In the genomic region with DNA sequence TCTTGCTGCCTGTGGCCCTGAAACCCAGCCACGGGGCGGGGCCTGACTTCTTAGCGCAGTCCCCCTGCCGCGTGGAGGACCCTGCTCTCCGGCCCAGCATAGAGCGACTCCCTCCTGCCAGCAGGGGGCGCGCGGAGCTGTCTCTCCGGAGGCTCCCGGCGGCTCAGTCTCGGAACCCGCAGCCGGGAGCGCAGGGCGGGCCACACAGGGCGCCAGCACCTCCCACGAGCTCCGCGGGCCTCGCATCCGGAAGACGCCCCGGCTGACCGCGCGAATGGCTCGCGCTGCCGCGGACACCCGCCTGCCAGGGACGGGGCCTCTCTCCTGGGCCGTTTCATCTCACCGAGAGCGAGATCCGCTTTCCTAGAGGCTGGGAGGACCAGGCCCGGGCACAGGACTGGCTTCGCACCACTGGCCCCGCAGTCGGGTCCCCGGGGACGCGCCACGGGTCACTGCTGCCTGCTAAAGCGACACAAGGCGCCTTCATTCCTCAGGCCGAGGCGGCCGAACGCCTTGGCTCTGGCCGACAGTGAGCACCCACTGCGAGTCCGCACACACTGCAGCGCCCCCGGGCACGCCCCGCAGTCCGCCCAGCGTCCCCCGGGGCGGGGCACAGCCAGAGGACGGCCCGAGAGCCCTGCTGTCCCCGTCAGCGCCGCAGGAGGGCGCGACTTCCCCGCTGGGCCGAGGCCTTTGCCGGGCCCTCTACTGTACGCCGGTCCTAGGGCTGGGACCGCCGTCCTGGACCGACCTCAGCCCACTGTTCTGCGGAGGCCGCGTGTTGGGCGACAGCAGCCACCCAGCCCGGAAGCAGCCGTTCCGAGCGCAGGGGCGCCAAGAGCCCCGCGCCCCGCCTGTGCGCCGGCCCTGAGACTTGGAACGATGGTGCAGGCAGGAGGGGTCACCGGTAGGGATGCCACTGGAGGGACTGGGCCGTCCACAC, we compare ENCODE assay signal across 8 cellular contexts.
DNase-seq lines count a peak whose midpoint lies in the region; ATAC-seq and TF ChIP-seq lines count a peak whose summit lies in the region.

No MANE protein-coding gene starts in this region.

- peak; percentile 86 for TF ChIP-seq CTCF in AG09319 (IDR thresholded peaks at IDR 0.05; ENCODE audit: low read depth, low read length)

- ATAC-seq in GM18868 (IDR thresholded peaks at IDR 0.05; ENCODE audit: unreplicated experiment) (peak; percentile 92), HG03097 (IDR thresholded peaks at IDR 0.05; ENCODE audit: low FRiP score, unreplicated experiment) (peak; percentile 93)

- DNase-seq in AG09319 (ENCODE audit: extremely low read depth, low read depth) (peak; percentile 69), NCI-H2227 (lab: John Stamatoyannopoulos, UW; ENCODE audit: unreplicated experiment) (peak; percentile 98), cerebellar cortex (ENCODE audit: low spot score) (peak; percentile 81), kidney tubule cell (ENCODE audit: low spot score) (peak; percentile 87)
- peak; percentile 89 for DNase-seq in activated CD4-positive, CD25-positive, alpha-beta regulatory T cell treated with anti-CD3 and anti-CD28 coated beads, Interleukin-2, amount 50 U/mL, for 16 hours (ENCODE audit: low read depth, low spot score)
- peak; percentile 81 to 86 for DNase-seq in stimulated activated CD4-positive, alpha-beta T cell treated with anti-CD3 and anti-CD28 coated beads, Interleukin-15, amount 100 ng/mL, for 48 hours (ENCODE audit: low read depth in 2 of 2)

Comparison
In these comparisons a context has a peak if more than half of its experiments do, and no peak if none do; other contexts are left out.
1. Peak in every context shown above with its lines: DNase-seq and ATAC-seq.